In the genomic region with DNA sequence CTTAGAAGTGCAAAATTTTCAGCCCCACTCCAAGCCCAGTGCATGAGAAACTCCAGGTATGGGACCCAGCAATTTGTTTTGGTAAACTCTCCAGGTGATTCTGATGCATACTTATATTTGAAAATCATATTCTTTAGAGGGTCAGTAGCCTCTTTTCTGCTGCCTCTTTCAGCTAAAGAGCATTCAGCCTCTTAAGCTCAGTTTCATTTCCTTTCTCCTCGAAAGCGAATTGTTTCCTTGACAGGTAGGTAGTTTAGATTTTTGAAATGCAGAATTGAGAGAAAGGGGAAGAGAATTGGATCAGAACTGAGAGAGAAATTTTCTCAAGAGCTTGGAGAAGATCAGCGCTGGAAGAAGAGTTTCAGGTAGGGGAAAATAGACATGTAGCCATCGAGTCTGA, we compare ENCODE assay signal across 15 cellular contexts.
DNase-seq lines count a peak whose midpoint lies in the region; ATAC-seq and TF ChIP-seq lines count a peak whose summit lies in the region.
"Had no signal": no experiment of that assay in that cellular context is flagged by ENCODE, and none has a peak within 500 bp of the region (broad histone marks: within the 10 kb centered on the region; RNA-seq: fewer than 3 reads in every experiment).

No MANE protein-coding gene starts in this region.

- no peaks in the 10 kb centered on the region for H3K9me3 ChIP-seq in upper lobe of left lung
- H3K9me3 ChIP-seq: pancreas had no signal

- TF ChIP-seq CTCF in upper lobe of left lung (IDR thresholded peaks at IDR 0.05) = no peak
- TF ChIP-seq CTCF in brain microvascular endothelial cell (IDR thresholded peaks at IDR 0.05; ENCODE audit: low read depth, low read length, missing control alignments) = no peak

- DNase-seq in NCI-H446 (lab: John Stamatoyannopoulos, UW) (no peak), upper lobe of left lung (no peak), brain microvascular endothelial cell (no peak), NCI-H1092 (lab: John Stamatoyannopoulos, UW) (no peak)
- DNase-seq: activated CD8-positive, alpha-beta T cell treated with anti-CD3 and anti-CD28 coated beads, Interleukin-2, amount 10 ng/mL, durations not matched to agents 7 days and 5 days; activated naive CD4-positive, alpha-beta T cell; DND-41; NCI-H1417; NCI-H510A; pancreas had no signal

- peak; percentile 56 for ATAC-seq in GM18502 (IDR thresholded peaks at IDR 0.05; ENCODE audit: poor library complexity, unreplicated experiment)
- peak; percentile 23 for ATAC-seq in GM19463 (IDR thresholded peaks at IDR 0.05; ENCODE audit: unreplicated experiment)
- ATAC-seq in HG02870 (IDR thresholded peaks at IDR 0.05; ENCODE audit: unreplicated experiment) = peak; percentile 16
- ATAC-seq in HG03457 (IDR thresholded peaks at IDR 0.05; ENCODE audit: unreplicated experiment) = peak; percentile 19
- ATAC-seq in upper lobe of left lung (ENCODE audit: low FRiP score in 2 of 2) = no peak
- ATAC-seq: activated CD8-positive, alpha-beta T cell treated with anti-CD3 and anti-CD28 coated beads, Interleukin-2, amount 10 ng/mL, durations not matched to agents 7 days and 5 days; pancreas had no signal

- TF ChIP-seq POLR2A in upper lobe of left lung (IDR thresholded peaks at IDR 0.05) = no peak

- TF ChIP-seq EP300 in upper lobe of left lung (IDR thresholded peaks at IDR 0.05) = no peak

- no peaks in the 10 kb centered on the region for H3K4me1 ChIP-seq in upper lobe of left lung
- H3K4me1 ChIP-seq: pancreas had no signal

- H3K27ac ChIP-seq in upper lobe of left lung = no peak overlapping the region
- H3K27ac ChIP-seq in brain microvascular endothelial cell = no peak overlapping the region
- H3K27ac ChIP-seq: epithelial cell of prostate, pancreas had no signal

- 73 to 87% methylated on average over 4 of the region's 4 CpGs for WGBS in upper lobe of left lung, 2 donors

- no peaks in the 10 kb centered on the region for H3K27me3 ChIP-seq in upper lobe of left lung
- H3K27me3 ChIP-seq in brain microvascular endothelial cell (replicated peaks) = no peaks in the 10 kb centered on the region
- H3K27me3 ChIP-seq: pancreas had no signal

- H3K36me3 ChIP-seq in upper lobe of left lung (no peaks in the 10 kb centered on the region), brain microvascular endothelial cell (replicated peaks) (no peaks in the 10 kb centered on the region)
- H3K36me3 ChIP-seq: pancreas had no signal

- no peak overlapping the region for H3K4me3 ChIP-seq in upper lobe of left lung
- H3K4me3 ChIP-seq in brain microvascular endothelial cell (ENCODE audit: low read depth, low read length) = no peak overlapping the region
- H3K4me3 ChIP-seq: pancreas had no signal

- in situ Hi-C loops in brain microvascular endothelial cell (cut with HindIII; ENCODE audit: low pct_ligation_motif_present, low sequenced_read_pairs) = no loop called here

Comparison
In these comparisons a context has a peak if more than half of its experiments do, and no peak if none do; other contexts are left out.
1. ATAC-seq: peak in GM18502 (single experiment), GM19463 (single experiment), HG02870 (single experiment) and HG03457 (single experiment); none in upper lobe of left lung (0 of 2).